In genomic region chr10:127279334-127279774, GRCh38 we compare ENCODE assay signal across 1 cellular context.
A peak's percentile ranks its signal among the peaks of the same experiment; 100 is the strongest.
TF ChIP-seq lines count a peak whose summit lies in the region.

No MANE protein-coding gene starts in this region.

TF ChIP-seq in HepG2, 621 proteins besides CTCF, POLR2A, EP300 and RAD21 (continued from another document):
- TF ChIP-seq, protein P1, sequence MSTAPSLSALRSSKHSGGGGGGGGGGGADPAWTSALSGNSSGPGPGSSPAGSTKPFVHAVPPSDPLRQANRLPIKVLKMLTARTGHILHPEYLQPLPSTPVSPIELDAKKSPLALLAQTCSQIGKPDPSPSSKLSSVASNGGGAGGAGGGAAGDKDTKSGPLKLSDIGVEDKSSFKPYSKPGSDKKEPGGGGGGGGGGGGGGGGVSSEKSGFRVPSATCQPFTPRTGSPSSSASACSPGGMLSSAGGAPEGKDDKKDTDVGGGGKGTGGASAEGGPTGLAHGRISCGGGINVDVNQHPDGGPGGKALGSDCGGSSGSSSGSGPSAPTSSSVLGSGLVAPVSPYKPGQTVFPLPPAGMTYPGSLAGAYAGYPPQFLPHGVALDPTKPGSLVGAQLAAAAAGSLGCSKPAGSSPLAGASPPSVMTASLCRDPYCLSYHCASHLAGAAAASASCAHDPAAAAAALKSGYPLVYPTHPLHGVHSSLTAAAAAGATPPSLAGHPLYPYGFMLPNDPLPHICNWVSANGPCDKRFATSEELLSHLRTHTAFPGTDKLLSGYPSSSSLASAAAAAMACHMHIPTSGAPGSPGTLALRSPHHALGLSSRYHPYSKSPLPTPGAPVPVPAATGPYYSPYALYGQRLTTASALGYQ (CRISPR knock-in tag; IDR thresholded peaks at IDR 0.05) = peak; percentile 70; the same call in 1 of the 2 replicates
- TF ChIP-seq NFKBIZ (CRISPR knock-in tag; IDR thresholded peaks at IDR 0.05) = no peak
TF ChIP-seq in HepG2: peak in this region for 101.
